ENCODE assay signal across 2 cellular contexts in genomic region chr12:124878795-124879516, GRCh38.
TF ChIP-seq lines count a peak whose summit lies in the region.

No MANE protein-coding gene starts in this region.

TF ChIP-seq in IMR-90, 13 proteins besides CTCF, POLR2A, EP300 and RAD21:
- TF ChIP-seq RFX5 (IDR thresholded peaks at IDR 0.05; ENCODE audit: low read depth, low read length) (no peak), CEBPB (IDR thresholded peaks at IDR 0.05; ENCODE audit: low read depth, low read length) (no peak), NFE2L2 (IDR thresholded peaks at IDR 0.05; ENCODE audit: low read depth, low read length) (no peak), MAZ (IDR thresholded peaks at IDR 0.05; ENCODE audit: borderline replicate concordance, low read depth, low read length) (no peak), MAFK (IDR thresholded peaks at IDR 0.05; ENCODE audit: low read depth, low read length) (no peak), BHLHE40 (IDR thresholded peaks at IDR 0.05; ENCODE audit: low read depth, low read length) (no peak), CHD1 (IDR thresholded peaks at IDR 0.05; ENCODE audit: low read depth, low read length) (no peak), MXI1 (IDR thresholded peaks at IDR 0.05; ENCODE audit: borderline replicate concordance, low read depth, low read length) (no peak), RCOR1 (IDR thresholded peaks at IDR 0.05; ENCODE audit: insufficient replicate concordance, low read length) (no peak), FOS (IDR thresholded peaks at IDR 0.05; ENCODE audit: low read depth, low read length) (no peak)
- TF ChIP-seq, protein P1, sequence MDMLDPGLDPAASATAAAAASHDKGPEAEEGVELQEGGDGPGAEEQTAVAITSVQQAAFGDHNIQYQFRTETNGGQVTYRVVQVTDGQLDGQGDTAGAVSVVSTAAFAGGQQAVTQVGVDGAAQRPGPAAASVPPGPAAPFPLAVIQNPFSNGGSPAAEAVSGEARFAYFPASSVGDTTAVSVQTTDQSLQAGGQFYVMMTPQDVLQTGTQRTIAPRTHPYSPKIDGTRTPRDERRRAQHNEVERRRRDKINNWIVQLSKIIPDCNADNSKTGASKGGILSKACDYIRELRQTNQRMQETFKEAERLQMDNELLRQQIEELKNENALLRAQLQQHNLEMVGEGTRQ (IDR thresholded peaks at IDR 0.05; ENCODE audit: low read depth, low read length) = no peak

TF ChIP-seq in H1, 55 proteins besides CTCF, POLR2A, EP300 and RAD21:
- TF ChIP-seq RNF2 (IDR thresholded peaks at IDR 0.05; ENCODE audit: borderline replicate concordance, low read depth, low read length, missing control alignments, poor library complexity, severe bottlenecking) (no peak), BRCA1 (IDR thresholded peaks at IDR 0.05; ENCODE audit: low read depth, low read length) (no peak), GABPA (IDR thresholded peaks at IDR 0.05; ENCODE audit: borderline replicate concordance, insufficient read depth, low read length) (no peak), BACH1 (IDR thresholded peaks at IDR 0.05; ENCODE audit: low read length) (no peak), KDM1A (IDR thresholded peaks at IDR 0.05; ENCODE audit: borderline replicate concordance, low read length) (peak; percentile 78; the same call in 1 of the 2 replicates)
